ENCODE assay signal across 8 cellular contexts in genomic region chr3:127588675-127589577, GRCh38. TPM values are rescaled to one million over a fixed set of nuclear protein-coding genes. Genes with fewer than 3 reads are reported as not detected.
DNase-seq lines count a peak whose midpoint lies in the region; ATAC-seq lines count a peak whose summit lies in the region.

No MANE protein-coding gene starts in this region.

- H3K4me3 Mint-ChIP-seq in T-helper 1 cell treated with Interleukin-12 subunit alpha and Interleukin-12 subunit beta and Interleukin-4 antibody, amounts not matched to agents 30 μg/mL and 1 μg/mL, for 36 hours, result peak overlapping the region; percentile 89
- peak overlapping the region; percentile 93 for H3K4me3 Mint-ChIP-seq in natural killer cell treated with Interleukin-12 subunit alpha and Interleukin-12 subunit beta and Interleukin-15 and Interleukin-18, amount 100 ng/mL, for 72 hours

- peak overlapping the region; percentile 74 for H3K27ac Mint-ChIP-seq in T-helper 1 cell treated with Interleukin-12 subunit alpha and Interleukin-12 subunit beta and Interleukin-4 antibody, amounts not matched to agents 30 μg/mL and 1 μg/mL, for 36 hours
- peak overlapping the region; percentile 35 to 41 for H3K27ac Mint-ChIP-seq in natural killer cell treated with Interleukin-12 subunit alpha and Interleukin-12 subunit beta and Interleukin-15 and Interleukin-18, amount 100 ng/mL, for 72 hours

- H3K36me3 ChIP-seq in SJSA1, result peaks cover 29% of the 10 kb centered on the region
- H3K36me3 ChIP-seq in effector memory CD4-positive, alpha-beta T cell (ENCODE audit: control insufficient read depth, insufficient read depth, low read length), result no peaks in the 10 kb centered on the region

- peaks cover 36% of the 10 kb centered on the region for H3K4me1 Mint-ChIP-seq in T-helper 1 cell treated with Interleukin-12 subunit alpha and Interleukin-12 subunit beta and Interleukin-4 antibody, amounts not matched to agents 30 μg/mL and 1 μg/mL, for 36 hours (ENCODE audit: low read depth)
- H3K4me1 Mint-ChIP-seq in natural killer cell treated with Interleukin-12 subunit alpha and Interleukin-12 subunit beta and Interleukin-15 and Interleukin-18, amount 100 ng/mL, for 72 hours (ENCODE audit: low read depth in 2 of 2), result peaks cover 30 to 35% of the 10 kb centered on the region in 2 donors

- H3K4me3 ChIP-seq in SJSA1, result peak overlapping the region; percentile 87
- H3K4me3 ChIP-seq in effector memory CD4-positive, alpha-beta T cell (ENCODE audit: insufficient read depth, low read depth, low read length, poor library complexity, severe bottlenecking), result peak overlapping the region; percentile 78

- peaks cover 30% of the 10 kb centered on the region for H3K4me1 ChIP-seq in SJSA1 (replicated peaks)
- peaks cover 21% of the 10 kb centered on the region for H3K4me1 ChIP-seq in effector memory CD4-positive, alpha-beta T cell (ENCODE audit: control insufficient read depth, insufficient read depth, low read length, poor library complexity, severe bottlenecking)

- no peaks in the 10 kb centered on the region for H3K9me3 Mint-ChIP-seq in T-helper 1 cell treated with Interleukin-12 subunit alpha and Interleukin-12 subunit beta and Interleukin-4 antibody, amounts not matched to agents 30 μg/mL and 1 μg/mL, for 36 hours
- no peaks in the 10 kb centered on the region for H3K9me3 Mint-ChIP-seq in natural killer cell treated with Interleukin-12 subunit alpha and Interleukin-12 subunit beta and Interleukin-15 and Interleukin-18, amount 100 ng/mL, for 72 hours

- H3K9me3 ChIP-seq in SJSA1 (replicated peaks), result no peaks in the 10 kb centered on the region
- H3K9me3 ChIP-seq in effector memory CD4-positive, alpha-beta T cell (ENCODE audit: control insufficient read depth, low read length), result no peaks in the 10 kb centered on the region

- ATAC-seq in natural killer cell treated with Interleukin-12 subunit alpha and Interleukin-12 subunit beta and Interleukin-15 and Interleukin-18, amount 100 ng/mL, for 72 hours, result no peak
- no peak for ATAC-seq in HG02884 (IDR thresholded peaks at IDR 0.05; ENCODE audit: unreplicated experiment)
- ATAC-seq in HG03108 (IDR thresholded peaks at IDR 0.05; ENCODE audit: unreplicated experiment), result no peak

- no peaks in the 10 kb centered on the region for H3K27me3 Mint-ChIP-seq in T-helper 1 cell treated with Interleukin-12 subunit alpha and Interleukin-12 subunit beta and Interleukin-4 antibody, amounts not matched to agents 30 μg/mL and 1 μg/mL, for 36 hours (ENCODE audit: low read depth)
- no peaks in the 10 kb centered on the region for H3K27me3 Mint-ChIP-seq in natural killer cell treated with Interleukin-12 subunit alpha and Interleukin-12 subunit beta and Interleukin-15 and Interleukin-18, amount 100 ng/mL, for 72 hours

- peak overlapping the region; percentile 89 for H3K27ac ChIP-seq in SJSA1
- peak overlapping the region; percentile 70 for H3K27ac ChIP-seq in effector memory CD4-positive, alpha-beta T cell (ENCODE audit: insufficient read depth, low read length, poor library complexity, severe bottlenecking)

- H3K27me3 ChIP-seq in SJSA1 (replicated peaks), result no peaks in the 10 kb centered on the region
- no peaks in the 10 kb centered on the region for H3K27me3 ChIP-seq in effector memory CD4-positive, alpha-beta T cell (replicated peaks; ENCODE audit: control insufficient read depth, insufficient read depth, low read length, poor library complexity, severe bottlenecking)

- DNase-seq in T-helper 1 cell (no peak), SJSA1 (ENCODE audit: low read depth in 1 of 2, low spot score in 2 of 2) (peak; percentile 82 to 91), DMS153 (lab: John Stamatoyannopoulos, UW) (no peak)
- no peak for DNase-seq in effector memory CD4-positive, alpha-beta T cell
- DNase-seq in natural killer cell treated with Interleukin-12 subunit alpha and Interleukin-12 subunit beta and Interleukin-15 and Interleukin-18, amount 100 ng/mL, for 72 hours (ENCODE audit: low spot score), result no peak

- no peaks in the 10 kb centered on the region for H3K36me3 Mint-ChIP-seq in T-helper 1 cell treated with Interleukin-12 subunit alpha and Interleukin-12 subunit beta and Interleukin-4 antibody, amounts not matched to agents 30 μg/mL and 1 μg/mL, for 36 hours (ENCODE audit: low read depth)
- H3K36me3 Mint-ChIP-seq in natural killer cell treated with Interleukin-12 subunit alpha and Interleukin-12 subunit beta and Interleukin-15 and Interleukin-18, amount 100 ng/mL, for 72 hours, result no peaks in the 10 kb centered on the region

RNA-seq across cellular contexts. Expression of gene TPRA1, which starts 1.6 kb away (rescaled TPM):
- 60.5 and 73.9 TPM in 2 replicates for total RNA-seq in SJSA1 (2014; rRNA removed; shearing (Covaris generic))
- total RNA-seq in natural killer cell treated with Interleukin-12 subunit alpha and Interleukin-12 subunit beta and Interleukin-15 and Interleukin-18, amount 100 ng/mL, for 72 hours, result 10 to 100 TPM; 29.4 to 54.9 TPM

RNA-seq across cellular contexts. Expression of gene MCM2, which starts 9.3 kb away (rescaled TPM):
- 90.1 and 130 TPM in 2 replicates for total RNA-seq in SJSA1 (2014; rRNA removed; shearing (Covaris generic))
- total RNA-seq in natural killer cell treated with Interleukin-12 subunit alpha and Interleukin-12 subunit beta and Interleukin-15 and Interleukin-18, amount 100 ng/mL, for 72 hours, result 100 to 1,000 TPM in 1 of 2 donors, 10 to 100 TPM in 1; 99.5 to 202 TPM

RNA-seq across cellular contexts. Expression of gene PODXL2, which starts 40.1 kb away (rescaled TPM):
- total RNA-seq in SJSA1 (2014; rRNA removed; shearing (Covaris generic)), result 0.94 and 2.6 TPM in 2 replicates
- 1 to 10 TPM; 3.1 to 3.4 TPM for total RNA-seq in natural killer cell treated with Interleukin-12 subunit alpha and Interleukin-12 subunit beta and Interleukin-15 and Interleukin-18, amount 100 ng/mL, for 72 hours

Comparison
In these comparisons a context has a peak if more than half of its experiments do, and no peak if none do; other contexts are left out.
1. DNase-seq: peak in SJSA1 (2 of 2); none in T-helper 1 cell (0 of 5), effector memory CD4-positive, alpha-beta T cell (0 of 3), natural killer cell treated with Interleukin-12 subunit alpha and Interleukin-12 subunit beta and Interleukin-15 and Interleukin-18, amount 100 ng/mL, for 72 hours (single experiment) and DMS153 (single experiment).